ENCODE assay signal across 14 cellular contexts in the genomic region with DNA sequence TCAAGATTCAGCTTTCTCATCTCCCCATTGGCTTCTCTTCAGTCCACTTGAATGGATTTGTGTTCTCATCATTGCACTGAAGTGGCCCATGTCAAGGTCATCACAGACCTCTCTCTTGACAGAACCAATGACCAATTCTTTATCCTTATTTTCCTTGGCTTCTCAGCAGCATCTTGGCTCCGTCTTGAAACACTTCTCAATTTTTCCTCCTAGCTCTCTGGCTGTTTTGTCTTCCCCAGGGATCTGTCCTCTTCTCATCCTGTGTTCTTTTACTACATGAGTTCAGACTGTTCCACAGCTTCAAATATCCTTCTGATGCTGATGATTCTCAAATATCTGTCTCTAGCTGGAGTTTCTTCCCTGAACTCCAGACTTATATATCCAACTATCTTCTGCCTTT.
"Had no signal": no experiment of that assay in that cellular context is flagged by ENCODE, and none has a peak within 500 bp of the region (broad histone marks: within the 10 kb centered on the region; RNA-seq: fewer than 3 reads in every experiment).

No MANE protein-coding gene starts in this region.

- H3K9me3 ChIP-seq: breast epithelium, prostate gland had no signal

- H3K4me3 Mint-ChIP-seq: activated naive CD8-positive, alpha-beta T cell treated with anti-CD3 and anti-CD28 coated beads for 36 hours; mesothelial cell of epicardium; T-cell had no signal

- H3K4me1 Mint-ChIP-seq: mesothelial cell of epicardium had no signal

- H3K27ac Mint-ChIP-seq: activated naive CD8-positive, alpha-beta T cell treated with anti-CD3 and anti-CD28 coated beads for 36 hours; mesothelial cell of epicardium; T-cell had no signal

- H3K36me3 Mint-ChIP-seq: activated naive CD8-positive, alpha-beta T cell treated with anti-CD3 and anti-CD28 coated beads for 36 hours; mesothelial cell of epicardium had no signal

- H3K9me3 Mint-ChIP-seq: activated naive CD8-positive, alpha-beta T cell treated with anti-CD3 and anti-CD28 coated beads for 36 hours; mesothelial cell of epicardium; T-cell had no signal

- H3K27me3 Mint-ChIP-seq: activated naive CD8-positive, alpha-beta T cell treated with anti-CD3 and anti-CD28 coated beads for 36 hours had no signal

- H3K4me3 ChIP-seq: breast epithelium, lung, prostate gland, skin epidermis had no signal

- H3K4me1 ChIP-seq: breast epithelium, prostate gland had no signal

- H3K27ac ChIP-seq: breast epithelium, skin epidermis had no signal

- H3K36me3 ChIP-seq: breast epithelium, prostate gland had no signal

- DNase-seq: activated CD4-positive, alpha-beta T cell treated with anti-CD3 and anti-CD28 coated beads, Interleukin-2, amount 50 U/mL, for 1 hour; activated CD8-positive, alpha-beta memory T cell treated with anti-CD3 and anti-CD28 coated beads for 24 hours; activated naive CD8-positive, alpha-beta T cell treated with anti-CD3 and anti-CD28 coated beads for 36 hours; anterior cingulate cortex; stimulated activated CD4-positive, alpha-beta T cell treated with anti-CD3 and anti-CD28 coated beads, Interleukin-4, amount 100 ng/mL, for 24 hours; stimulated activated naive CD4-positive, alpha-beta T cell; T-cell; T1000 had no signal

- ATAC-seq: activated CD4-positive, CD25-positive, alpha-beta regulatory T cell treated with anti-CD3 and anti-CD28 coated beads, Interleukin-2, amount 50 U/mL, for 24 hours; T-cell had no signal

- H3K27me3 ChIP-seq: breast epithelium had no signal
